Comparison of ENCODE assay signal across 8 cellular contexts in the genomic region with DNA sequence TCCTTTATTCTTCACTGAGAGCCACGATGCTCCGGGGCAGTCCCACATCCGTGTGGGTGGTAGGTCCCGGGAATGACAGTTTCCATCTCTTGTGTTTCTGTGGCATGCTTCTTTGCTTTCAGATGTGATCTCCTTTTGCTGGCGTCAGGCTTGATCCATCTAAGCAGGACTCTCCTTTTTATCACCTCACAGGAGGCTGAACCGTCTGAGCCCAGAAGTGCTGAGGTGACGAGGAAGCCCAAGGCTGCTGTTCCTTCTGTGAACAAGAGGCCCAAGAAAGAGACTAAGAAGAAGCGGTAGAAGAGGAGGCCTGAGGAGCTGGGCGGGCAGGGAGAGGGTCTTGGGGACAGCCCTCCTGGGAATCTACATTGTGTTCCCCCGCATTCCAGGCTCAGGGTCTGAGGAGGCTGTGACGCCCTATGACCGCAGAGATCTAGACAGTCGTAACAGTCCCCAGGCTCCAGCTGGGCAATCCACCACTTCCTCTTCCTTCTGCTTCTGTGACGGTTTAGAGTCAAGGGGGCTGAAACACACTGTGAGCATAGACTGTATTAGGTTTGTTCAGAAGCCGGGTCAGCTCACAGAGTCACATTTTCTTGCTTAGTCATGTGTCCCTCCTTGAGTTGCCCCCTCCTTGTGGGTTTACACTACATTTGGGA. TPM values are rescaled to one million over a fixed set of nuclear protein-coding genes. Genes with fewer than 3 reads are reported as not detected.
DNase-seq lines count a peak whose midpoint lies in the region; ATAC-seq and TF ChIP-seq lines count a peak whose summit lies in the region.

No MANE protein-coding gene starts in this region.

- no peak overlapping the region for H2BK12ac ChIP-seq in H9 (ENCODE audit: insufficient read length, low read depth, low read length)

- no peak overlapping the region for H3K56ac ChIP-seq in H9 (ENCODE audit: insufficient read length, low read depth, low read length)

- H3K23me2 ChIP-seq in H9 (ENCODE audit: insufficient read length, low read depth, low read length, poor library complexity, severe bottlenecking) = no peaks in the 10 kb centered on the region

- DNase-seq in GM13977 (ENCODE audit: low spot score) = peak; percentile 74
- no peak for DNase-seq in H9
- peak; percentile 66 to 85 for DNase-seq in NOMO-1 (lab: John Stamatoyannopoulos, UW; ENCODE audit: unreplicated experiment in 2 of 2)
- DNase-seq in endothelial cell (ENCODE audit: low spot score) = no peak
- no peak for DNase-seq in stimulated activated naive CD8-positive, alpha-beta T cell treated with anti-CD3 and anti-CD28 coated beads, Interleukin-15, amount 100 ng/mL, for 72 hours
- no peak for DNase-seq in COLO829 (ENCODE audit: low spot score)
- no peak for DNase-seq in stimulated activated CD4-positive, alpha-beta T cell treated with anti-CD3 and anti-CD28 coated beads, Interleukin-15, amount 100 ng/mL, for 24 hours
- no peak for DNase-seq in NCI-H526 treated with DMSO at 0.1 percent for 48 hours (lab: John Stamatoyannopoulos, UW)

- no peak overlapping the region for H2BK15ac ChIP-seq in H9 (ENCODE audit: low read depth, low read length)

- no peak overlapping the region for H3K23ac ChIP-seq in H9 (ENCODE audit: insufficient read length, low read depth, low read length)

- no peak overlapping the region for H2BK20ac ChIP-seq in H9 (ENCODE audit: low read depth, low read length, poor library complexity, severe bottlenecking)

- no peak overlapping the region for H3K4me2 ChIP-seq in H9 (ENCODE audit: insufficient read depth, insufficient read length, low read length)

- H3K4me1 Mint-ChIP-seq in H9 (peaks cover 50 to 60% of the 10 kb centered on the region in 2 experiments), endothelial cell (ENCODE audit: unreplicated experiment) (peaks cover 27% of the 10 kb centered on the region)
- H3K4me1 Mint-ChIP-seq in stimulated activated naive CD8-positive, alpha-beta T cell treated with anti-CD3 and anti-CD28 coated beads, Interleukin-15, amount 100 ng/mL, for 72 hours = peaks cover 36% of the 10 kb centered on the region

- H3K4ac ChIP-seq in H9 (ENCODE audit: low read depth, low read length) = no peak overlapping the region

- no peak overlapping the region for H4K8ac ChIP-seq in H9 (replicated peaks; ENCODE audit: insufficient read length, low read depth, low read length)

- no peak overlapping the region for H2BK5ac ChIP-seq in H9 (ENCODE audit: insufficient read length, low read length)

- in situ Hi-C loops in GM13977 (cut with MboI; ENCODE audit: low pct_unique_long_range_greater_than_20kb, low sequenced_read_pairs, unreplicated experiment) = no loop called here

- no peak overlapping the region for H2AFZ ChIP-seq in H9 (ENCODE audit: low read length)

- no peak overlapping the region for H3K14ac ChIP-seq in H9 (ENCODE audit: insufficient read depth, low read length)

- H3K27ac ChIP-seq in H9 (ENCODE audit: insufficient read length, low read depth, low read length) = no peak overlapping the region

- H3K79me1 ChIP-seq in H9 (ENCODE audit: insufficient read depth, low read depth, low read length, poor library complexity, severe bottlenecking) = no peaks in the 10 kb centered on the region

- H3K27ac Mint-ChIP-seq in H9 (peak overlapping the region in 2 of 3 experiments; percentile 63 to 73; a peak in 5 of 7 replicates), endothelial cell (ENCODE audit: unreplicated experiment) (peak overlapping the region; percentile 68)
- peak overlapping the region; percentile 55 to 90 for H3K27ac Mint-ChIP-seq in stimulated activated naive CD8-positive, alpha-beta T cell treated with anti-CD3 and anti-CD28 coated beads, Interleukin-15, amount 100 ng/mL, for 72 hours

- no peaks in the 10 kb centered on the region for H3K27me3 ChIP-seq in H9 (ENCODE audit: insufficient read depth, low read length)

- no peak overlapping the region for H2BK120ac ChIP-seq in H9 (ENCODE audit: low read depth, low read length, poor library complexity, severe bottlenecking)

- H3K18ac ChIP-seq in H9 (ENCODE audit: insufficient read length, low read depth, low read length) = no peak overlapping the region

- H3K36me3 Mint-ChIP-seq in H9 (ENCODE audit: insufficient read depth in 1 of 3, low read depth in 3 of 3) (peaks cover 4 to 22% (median 22%) of the 10 kb centered on the region in 3 experiments; a peak in 5 of 7 replicates), endothelial cell (ENCODE audit: low read depth, unreplicated experiment) (peaks cover 24% of the 10 kb centered on the region)

- H3K9ac ChIP-seq in H9 (ENCODE audit: extremely low read depth, insufficient read length, low read length) = no peak overlapping the region

- H3K27me3 Mint-ChIP-seq in H9 (ENCODE audit: low read depth) (no peaks in the 10 kb centered on the region; the same call in 1 of the 2 replicates), endothelial cell (ENCODE audit: unreplicated experiment) (peaks cover 5% of the 10 kb centered on the region)
- H3K27me3 Mint-ChIP-seq in stimulated activated naive CD8-positive, alpha-beta T cell treated with anti-CD3 and anti-CD28 coated beads, Interleukin-15, amount 100 ng/mL, for 72 hours = no peaks in the 10 kb centered on the region

- no peaks in the 10 kb centered on the region for H3K79me2 ChIP-seq in H9 (ENCODE audit: insufficient read depth, low read length)

- H4K91ac ChIP-seq in H9 (ENCODE audit: insufficient read length, low read depth, low read length) = no peak overlapping the region

- no peak overlapping the region for H3K4me3 Mint-ChIP-seq in H9
- no peak overlapping the region for H3K4me3 Mint-ChIP-seq in endothelial cell (ENCODE audit: unreplicated experiment)
- H3K4me3 Mint-ChIP-seq in stimulated activated naive CD8-positive, alpha-beta T cell treated with anti-CD3 and anti-CD28 coated beads, Interleukin-15, amount 100 ng/mL, for 72 hours = no peak overlapping the region

- peak; percentile 90 for ATAC-seq in stimulated activated naive CD8-positive, alpha-beta T cell treated with anti-CD3 and anti-CD28 coated beads, Interleukin-15, amount 100 ng/mL, for 72 hours

- H3K4me1 ChIP-seq in H9 (ENCODE audit: insufficient read depth, low read length) = peaks cover 9% of the 10 kb centered on the region; the same call in 1 of the 2 replicates

- no peak overlapping the region for H4K5ac ChIP-seq in H9 (ENCODE audit: insufficient read length, low read depth, low read length)

- no peaks in the 10 kb centered on the region for H4K20me1 ChIP-seq in H9 (ENCODE audit: control insufficient read depth, insufficient read depth, insufficient read length)

- no peaks in the 10 kb centered on the region for H3K9me3 ChIP-seq in H9 (ENCODE audit: control insufficient read depth, low read depth, low read length)

- H2AK5ac ChIP-seq in H9 (ENCODE audit: insufficient read length, low read length) = no peak overlapping the region

- TF ChIP-seq CTCF in GM13977 (IDR thresholded peaks at IDR 0.05; ENCODE audit: extremely low read depth, insufficient read depth, missing control alignments) (no peak), H9 (conservative IDR thresholded peaks at IDR 0.05) (no peak), endothelial cell (IDR thresholded peaks at IDR 0.05; ENCODE audit: unreplicated experiment) (no peak)

- H3T11ph ChIP-seq in H9 (ENCODE audit: low read length) = no peak overlapping the region

- no CpG with 5 or more reads among the region's 15 CpGs for WGBS in H9 (ENCODE audit: extremely low coverage, insufficient read length, low lambda C conversion rate)

- no peaks in the 10 kb centered on the region for H3K9me3 Mint-ChIP-seq in H9
- no peaks in the 10 kb centered on the region for H3K9me3 Mint-ChIP-seq in endothelial cell (ENCODE audit: unreplicated experiment)
- H3K9me3 Mint-ChIP-seq in stimulated activated naive CD8-positive, alpha-beta T cell treated with anti-CD3 and anti-CD28 coated beads, Interleukin-15, amount 100 ng/mL, for 72 hours = no peaks in the 10 kb centered on the region

RNA-seq across cellular contexts. Expression of gene MANBAL, which starts 26.8 kb away (rescaled TPM):
- total RNA-seq in H9 (2021) = 40.3 and 40.7 TPM in 2 replicates
- 35.6 TPM for total RNA-seq in endothelial cell (ENCODE audit: unreplicated experiment)

RNA-seq across cellular contexts. Expression of gene SRC, which starts 29.7 kb away (rescaled TPM):
- 37.5 and 44.5 TPM in 2 replicates for total RNA-seq in H9 (2021)
- total RNA-seq in endothelial cell (ENCODE audit: unreplicated experiment) = 60.8 TPM

RNA-seq across cellular contexts. Expression of gene GHRH, which starts 54.6 kb away (rescaled TPM):
- total RNA-seq in H9 (2021) (0.68 TPM in 1 of 2 replicates, not detected in the other), endothelial cell (ENCODE audit: unreplicated experiment) (not detected)

Comparison
In these comparisons a context has a peak if more than half of its experiments do, and no peak if none do; other contexts are left out.
1. DNase-seq: peak in GM13977 (single experiment) and NOMO-1 (2 of 2); none in H9 (single experiment), endothelial cell (single experiment), stimulated activated naive CD8-positive, alpha-beta T cell treated with anti-CD3 and anti-CD28 coated beads, Interleukin-15, amount 100 ng/mL, for 72 hours (0 of 2), COLO829 (single experiment), stimulated activated CD4-positive, alpha-beta T cell treated with anti-CD3 and anti-CD28 coated beads, Interleukin-15, amount 100 ng/mL, for 24 hours (single experiment) and NCI-H526 treated with DMSO at 0.1 percent for 48 hours (single experiment).
2. Peak in every context shown above with its lines, with median percentiles within 50 percentile points of each other: H3K27ac Mint-ChIP-seq.